Comparison of ENCODE assay signal across 1 cellular context in the genomic region with DNA sequence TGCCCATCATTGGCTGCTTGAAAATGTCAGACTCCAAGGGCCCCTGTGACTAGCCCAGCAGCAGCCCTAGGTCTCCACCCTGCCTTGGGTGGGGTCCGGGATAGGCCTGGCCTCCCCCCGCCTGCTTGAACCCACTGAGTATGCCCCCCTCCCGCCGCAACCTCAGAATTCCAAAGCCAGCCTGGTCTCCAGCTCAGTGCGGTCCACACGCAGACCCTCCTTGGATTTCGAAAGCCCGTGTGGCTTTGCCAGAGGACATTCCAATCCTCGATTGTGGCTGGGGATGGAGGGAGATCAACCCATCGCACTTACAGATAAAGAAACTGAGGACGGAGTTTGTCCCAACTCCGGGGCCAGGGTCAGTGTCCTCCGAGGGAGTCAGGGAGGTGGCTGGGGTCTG.
TF ChIP-seq lines count a peak whose summit lies in the region.

No MANE protein-coding gene starts in this region.

TF ChIP-seq in IMR-90, 13 proteins besides CTCF, POLR2A, EP300 and RAD21:
- TF ChIP-seq MAFK (IDR thresholded peaks at IDR 0.05; ENCODE audit: low read depth, low read length), result no peak
- TF ChIP-seq RFX5 (IDR thresholded peaks at IDR 0.05; ENCODE audit: low read depth, low read length), result no peak
- no peak for TF ChIP-seq MAZ (IDR thresholded peaks at IDR 0.05; ENCODE audit: borderline replicate concordance, low read depth, low read length)
- TF ChIP-seq SMC3 (IDR thresholded peaks at IDR 0.05; ENCODE audit: low read depth, low read length), result no peak
- no peak for TF ChIP-seq BHLHE40 (IDR thresholded peaks at IDR 0.05; ENCODE audit: low read depth, low read length)
- no peak for TF ChIP-seq FOS (IDR thresholded peaks at IDR 0.05; ENCODE audit: low read depth, low read length)
- TF ChIP-seq CHD1 (IDR thresholded peaks at IDR 0.05; ENCODE audit: low read depth, low read length), result no peak
- TF ChIP-seq, protein P1, sequence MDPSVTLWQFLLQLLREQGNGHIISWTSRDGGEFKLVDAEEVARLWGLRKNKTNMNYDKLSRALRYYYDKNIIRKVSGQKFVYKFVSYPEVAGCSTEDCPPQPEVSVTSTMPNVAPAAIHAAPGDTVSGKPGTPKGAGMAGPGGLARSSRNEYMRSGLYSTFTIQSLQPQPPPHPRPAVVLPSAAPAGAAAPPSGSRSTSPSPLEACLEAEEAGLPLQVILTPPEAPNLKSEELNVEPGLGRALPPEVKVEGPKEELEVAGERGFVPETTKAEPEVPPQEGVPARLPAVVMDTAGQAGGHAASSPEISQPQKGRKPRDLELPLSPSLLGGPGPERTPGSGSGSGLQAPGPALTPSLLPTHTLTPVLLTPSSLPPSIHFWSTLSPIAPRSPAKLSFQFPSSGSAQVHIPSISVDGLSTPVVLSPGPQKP (IDR thresholded peaks at IDR 0.05; ENCODE audit: borderline replicate concordance, low read depth, low read length), result no peak
- no peak for TF ChIP-seq RCOR1 (IDR thresholded peaks at IDR 0.05; ENCODE audit: insufficient replicate concordance, low read length)
- TF ChIP-seq NFE2L2 (IDR thresholded peaks at IDR 0.05; ENCODE audit: low read depth, low read length), result no peak
- no peak for TF ChIP-seq CEBPB (IDR thresholded peaks at IDR 0.05; ENCODE audit: low read depth, low read length)
- TF ChIP-seq MXI1 (IDR thresholded peaks at IDR 0.05; ENCODE audit: borderline replicate concordance, low read depth, low read length), result no peak
- TF ChIP-seq, protein P2, sequence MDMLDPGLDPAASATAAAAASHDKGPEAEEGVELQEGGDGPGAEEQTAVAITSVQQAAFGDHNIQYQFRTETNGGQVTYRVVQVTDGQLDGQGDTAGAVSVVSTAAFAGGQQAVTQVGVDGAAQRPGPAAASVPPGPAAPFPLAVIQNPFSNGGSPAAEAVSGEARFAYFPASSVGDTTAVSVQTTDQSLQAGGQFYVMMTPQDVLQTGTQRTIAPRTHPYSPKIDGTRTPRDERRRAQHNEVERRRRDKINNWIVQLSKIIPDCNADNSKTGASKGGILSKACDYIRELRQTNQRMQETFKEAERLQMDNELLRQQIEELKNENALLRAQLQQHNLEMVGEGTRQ (IDR thresholded peaks at IDR 0.05; ENCODE audit: low read depth, low read length), result no peak
